9 cellular contexts compared by ENCODE assay signal in genomic region chr1:1014896-1015681, GRCh38. TPM values are rescaled to one million over a fixed set of nuclear protein-coding genes. Genes with fewer than 3 reads are reported as not detected.
DNase-seq lines count a peak whose midpoint lies in the region; ATAC-seq, FAIRE-seq and TF ChIP-seq lines count a peak whose summit lies in the region.
"Had no signal": no experiment of that assay in that cellular context is flagged by ENCODE, and none has a peak within 500 bp of the region (broad histone marks: within the 10 kb centered on the region; RNA-seq: fewer than 3 reads in every experiment).

No MANE protein-coding gene starts in this region.

- H3K9me3 Mint-ChIP-seq in neural crest cell = no peaks in the 10 kb centered on the region

- WGBS in K562 (ENCODE audit: insufficient coverage, low coverage, missing lambda C conversion rate) = 73% methylated on average over 18 of the region's 18 CpGs

- peaks cover 28% of the 10 kb centered on the region for H3K4me1 Mint-ChIP-seq in neural crest cell

- H3K4me3 ChIP-seq in K562 = no peak overlapping the region

- TF ChIP-seq CTCF in K562 (IDR thresholded peaks at IDR 0.05 in 2 of 3, conservative IDR thresholded peaks at IDR 0.05 in 1 of 3; ENCODE audit: insufficient read depth in 2 of 3, low read depth in 1 of 3, low read length in 3 of 3) = peak; percentile 33 to 49 (median 43); a peak in 2 of 6 replicates
- peak; percentile 48 for TF ChIP-seq CTCF in neural crest cell (conservative IDR thresholded peaks at IDR 0.05)

- no peak for TF ChIP-seq EP300 in K562 (IDR thresholded peaks at IDR 0.05; ENCODE audit: low read length)

- no peaks in the 10 kb centered on the region for H3K27me3 ChIP-seq in K562 (ENCODE audit: control insufficient read depth in 2 of 2, insufficient read depth in 2 of 2, low read length in 2 of 2)

- H3K27ac Mint-ChIP-seq in neural crest cell (ENCODE audit: unreplicated experiment) = peak overlapping the region; percentile 71

- no peaks in the 10 kb centered on the region for H3K9me1 ChIP-seq in K562 (ENCODE audit: control insufficient read depth, insufficient read depth, low read length)

- in situ Hi-C loops in K562 (cut with MboI) = no loop called here

- H3K27me3 Mint-ChIP-seq in neural crest cell (ENCODE audit: low read depth) = peaks cover 4% of the 10 kb centered on the region

- peaks cover 2% of the 10 kb centered on the region for H3K36me3 Mint-ChIP-seq in neural crest cell (ENCODE audit: low read depth)

- H3K27ac ChIP-seq in K562 (ENCODE audit: extremely low read depth, low read depth, low read length) = no peak overlapping the region
- H3K27ac ChIP-seq: neutrophil had no signal

- no TSS peak for BruUV-seq in K562 (replicated peaks; lab: Mats Ljungman, UMichigan)

- ATAC-seq in K562 = no peak
- ATAC-seq in HG03045 (IDR thresholded peaks at IDR 0.05; ENCODE audit: unreplicated experiment) = no peak
- no peak for ATAC-seq in GM19452 (IDR thresholded peaks at IDR 0.05; ENCODE audit: unreplicated experiment)
- ATAC-seq in HG02642 (IDR thresholded peaks at IDR 0.05; ENCODE audit: poor library complexity, unreplicated experiment) = no peak

- H3K79me2 ChIP-seq in K562 (ENCODE audit: control insufficient read depth, insufficient read depth, low read length) = peaks cover under 1% of the 10 kb centered on the region; the same call in 1 of the 3 replicates

- POLR2A ChIA-PET in K562 (lab: Yijun Ruan, JAX) = interaction anchor here (0.5 to 2.3 kb wide), 2 partner anchors 11 to 721 kb away, joined by 3 to 9 read pairs; no protein-coding TSS in a partner anchor

- peak overlapping the region in 1 of 2 experiments; percentile 31; a peak in 2 of 4 replicates for H3K9ac ChIP-seq in K562 (ENCODE audit: insufficient read depth in 1 of 2, low read depth in 2 of 2, low read length in 2 of 2)

- H3K9me3 ChIP-seq in K562 (replicated peaks; ENCODE audit: control insufficient read depth, insufficient read depth, low read depth, low read length) = no peaks in the 10 kb centered on the region
- H3K9me3 ChIP-seq: neutrophil had no signal

- intact Hi-C loops in K562 (cut with micrococcal nuclease) = no loop called here

- no peaks in the 10 kb centered on the region for H4K20me1 ChIP-seq in K562 (replicated peaks; ENCODE audit: control insufficient read depth, insufficient read depth, low read length)

- CTCF ChIA-PET in K562 (lab: Yijun Ruan, JAX; ENCODE audit: low intra/inter-chr PET ratio) = no interaction called here

- DNase-seq in D341Med (ENCODE audit: low spot score) (peak; percentile 55), HT-29 (ENCODE audit: low spot score) (peak; percentile 41), K562 (ENCODE audit: extremely low read depth in 1 of 4, low spot score in 3 of 4) (no peak), neural crest cell (ENCODE audit: low read depth, low spot score) (peak; percentile 38)
- DNase-seq in stimulated activated CD8-positive, alpha-beta memory T cell treated with anti-CD3 and anti-CD28 coated beads, Interleukin-4, amount 100 ng/mL, for 48 hours = no peak

- H3K4me3 Mint-ChIP-seq in neural crest cell = peak overlapping the region; percentile 83

- H3K36me3 ChIP-seq in K562 (ENCODE audit: control insufficient read depth, insufficient read depth, low read length) = no peaks in the 10 kb centered on the region
- H3K36me3 ChIP-seq: neutrophil had no signal

- peaks cover 12 to 41% of the 10 kb centered on the region in 2 experiments for H3K4me1 ChIP-seq in K562 (replicated peaks in 1 of 2; ENCODE audit: control insufficient read depth in 2 of 2, insufficient read depth in 2 of 2, low read length in 2 of 2)

- no peak for FAIRE-seq in K562 (lab: Jason Lieb, UNC)

- no peak for TF ChIP-seq POLR2A in K562 (conservative IDR thresholded peaks at IDR 0.05)

- H2AFZ ChIP-seq in K562 (ENCODE audit: low read depth, low read length) = no peak overlapping the region

- no peak overlapping the region for H3K4me2 ChIP-seq in K562 (ENCODE audit: insufficient read depth, low read length)

- peak in 1 of 2 experiments; percentile 51; a peak in 2 of 4 replicates for TF ChIP-seq RAD21 in K562 (CRISPR knock-in tag; conservative IDR thresholded peaks at IDR 0.05 in 1 of 2, IDR thresholded peaks at IDR 0.05 in 1 of 2)

RNA-seq across cellular contexts. Expression of gene ISG15, which starts 1.8 kb away (rescaled TPM):
- total RNA-seq in HT-29 (2014; rRNA removed; shearing (Covaris generic)) = 706 and 895 TPM in 2 replicates
- 2.7 and 7.4 TPM in 2 replicates for total RNA-seq in K562 (2011; cell fraction: chromatin; rRNA removed; ENCODE audit: low replicate concordance)
- total RNA-seq in K562 (2011; cell fraction: nucleolus; rRNA removed) = 13.3 and 15.0 TPM in 2 replicates
- 6.9 and 9.5 TPM in 2 replicates for total RNA-seq in K562 (2011; cell fraction: nucleoplasm; rRNA removed)
- total RNA-seq in K562 (2014; rRNA removed) (58.3 and 70.7 TPM in 2 replicates), K562 (2014; rRNA removed; fragmentation: Illumina TruSeq; extraction: Trizol) (0.40 and 0.54 TPM in 2 replicates), K562 (2015; rRNA removed; fragmentation: Illumina TruSeq; extraction: Trizol) (10.8 and 11.6 TPM in 2 replicates), K562 (2021) (31.1 and 32.5 TPM in 2 replicates), neural crest cell (17.4 and 22.3 TPM in 2 replicates)
- polyA plus RNA-seq in K562 (2011; rRNA removed) (14.5 and 15.7 TPM in 2 replicates), K562 (2014; fragmentation: Illumina TruSeq; extraction: Trizol) (2.6 and 12.8 TPM in 2 replicates), K562 (2014; fragmentation: Nextera tagmentation; extraction: Ambion mirVana) (10 to 100 TPM in 1 of 2 experiments, 1 to 10 TPM in 1; 7.2 to 12.2 TPM), K562 (2014; rRNA removed) (50.8 and 56.1 TPM in 2 replicates)
- polyA plus RNA-seq in K562 (2011; cell fraction: cytosol; rRNA removed) = 26.4 and 90.5 TPM in 2 replicates
- polyA plus RNA-seq in K562 (2011; cell fraction: nucleus; rRNA removed) = 11.7 and 19.4 TPM in 2 replicates
- 26.7 and 43.1 TPM in 2 replicates for polyA plus RNA-seq in K562 (2012)
- polyA minus RNA-seq in K562 (2011; rRNA and poly(A)+ RNA removed) = 1.9 and 3.6 TPM in 2 replicates
- polyA minus RNA-seq in K562 (2011; cell fraction: cytosol; rRNA and poly(A)+ RNA removed) = 6.9 and 7.5 TPM in 2 replicates
- 1.9 and 5.0 TPM in 2 replicates for polyA minus RNA-seq in K562 (2011; cell fraction: nucleus; rRNA and poly(A)+ RNA removed)

RNA-seq across cellular contexts. Expression of gene AGRN, which starts 4.8 kb away (rescaled TPM):
- total RNA-seq in HT-29 (2014; rRNA removed; shearing (Covaris generic)) = 683 and 894 TPM in 2 replicates
- 268 and 576 TPM in 2 replicates for total RNA-seq in K562 (2011; cell fraction: chromatin; rRNA removed; ENCODE audit: low replicate concordance)
- 387 and 414 TPM in 2 replicates for total RNA-seq in K562 (2011; cell fraction: nucleolus; rRNA removed)
- 326 and 377 TPM in 2 replicates for total RNA-seq in K562 (2011; cell fraction: nucleoplasm; rRNA removed)
- 29.5 and 37.2 TPM in 2 replicates for total RNA-seq in K562 (2014; rRNA removed)
- 4.5 and 4.9 TPM in 2 replicates for total RNA-seq in K562 (2014; rRNA removed; fragmentation: Illumina TruSeq; extraction: Trizol)
- 12.0 and 13.2 TPM in 2 replicates for total RNA-seq in K562 (2015; rRNA removed; fragmentation: Illumina TruSeq; extraction: Trizol)
- 89.7 and 111 TPM in 2 replicates for total RNA-seq in K562 (2021)
- polyA plus RNA-seq in K562 (2011; rRNA removed) = 18.1 and 39.0 TPM in 2 replicates
- polyA plus RNA-seq in K562 (2011; cell fraction: cytosol; rRNA removed) = 28.0 and 43.3 TPM in 2 replicates
- 483 and 499 TPM in 2 replicates for polyA plus RNA-seq in K562 (2011; cell fraction: nucleus; rRNA removed)
- polyA plus RNA-seq in K562 (2012) = 66.2 and 73.2 TPM in 2 replicates
- 19.2 and 34.8 TPM in 2 replicates for polyA plus RNA-seq in K562 (2014; fragmentation: Illumina TruSeq; extraction: Trizol)
- polyA plus RNA-seq in K562 (2014; fragmentation: Nextera tagmentation; extraction: Ambion mirVana) = under 1 TPM; 0.04 to 0.06 TPM
- 49.3 and 67.7 TPM in 2 replicates for polyA plus RNA-seq in K562 (2014; rRNA removed)
- polyA minus RNA-seq in K562 (2011; rRNA and poly(A)+ RNA removed) = 12.6 and 21.4 TPM in 2 replicates
- 33.4 and 47.6 TPM in 2 replicates for polyA minus RNA-seq in K562 (2011; cell fraction: cytosol; rRNA and poly(A)+ RNA removed)
- 68.5 and 80.0 TPM in 2 replicates for polyA minus RNA-seq in K562 (2011; cell fraction: nucleus; rRNA and poly(A)+ RNA removed)
- total RNA-seq in neural crest cell = 192 and 203 TPM in 2 replicates

RNA-seq across cellular contexts. Expression of gene HES4, which starts 15.2 kb away (rescaled TPM):
- 110 and 139 TPM in 2 replicates for total RNA-seq in HT-29 (2014; rRNA removed; shearing (Covaris generic))
- total RNA-seq in K562 (2011; cell fraction: chromatin; rRNA removed; ENCODE audit: low replicate concordance) = 5.7 and 23.9 TPM in 2 replicates
- total RNA-seq in K562 (2011; cell fraction: nucleolus; rRNA removed) = 54.5 and 57.7 TPM in 2 replicates
- 14.9 and 19.0 TPM in 2 replicates for total RNA-seq in K562 (2011; cell fraction: nucleoplasm; rRNA removed)
- total RNA-seq in K562 (2014; rRNA removed) (41.4 and 49.2 TPM in 2 replicates), K562 (2014; rRNA removed; fragmentation: Illumina TruSeq; extraction: Trizol) (0.25 TPM in 1 of 2 replicates, not detected in the other), K562 (2015; rRNA removed; fragmentation: Illumina TruSeq; extraction: Trizol) (1.9 TPM in 2 replicates), K562 (2021) (40.5 and 44.3 TPM in 2 replicates), neural crest cell (35.7 and 38.0 TPM in 2 replicates)
- polyA plus RNA-seq in K562 (2011; rRNA removed) (5.3 and 10.4 TPM in 2 replicates), K562 (2014; fragmentation: Illumina TruSeq; extraction: Trizol) (0.21 and 0.61 TPM in 2 replicates), K562 (2014; fragmentation: Nextera tagmentation; extraction: Ambion mirVana) (not detected), K562 (2014; rRNA removed) (33.7 and 43.7 TPM in 2 replicates)
- 18.6 and 66.9 TPM in 2 replicates for polyA plus RNA-seq in K562 (2011; cell fraction: cytosol; rRNA removed)
- polyA plus RNA-seq in K562 (2011; cell fraction: nucleus; rRNA removed) = 86.7 and 173 TPM in 2 replicates
- 8.3 and 15.7 TPM in 2 replicates for polyA plus RNA-seq in K562 (2012)
- polyA minus RNA-seq in K562 (2011; rRNA and poly(A)+ RNA removed) = 0.21 TPM in 1 of 2 replicates, not detected in the other
- polyA minus RNA-seq in K562 (2011; cell fraction: cytosol; rRNA and poly(A)+ RNA removed) = 3.6 and 11.6 TPM in 2 replicates
- polyA minus RNA-seq in K562 (2011; cell fraction: nucleus; rRNA and poly(A)+ RNA removed) = 7.2 and 11.6 TPM in 2 replicates

RNA-seq across cellular contexts. Expression of gene PERM1, which starts 33.2 kb away (rescaled TPM):
- total RNA-seq in HT-29 (2014; rRNA removed; shearing (Covaris generic)) = 0.03 TPM in 1 of 2 replicates, not detected in the other
- total RNA-seq in K562 (2011; cell fraction: chromatin; rRNA removed; ENCODE audit: low replicate concordance) = 0.30 and 1.0 TPM in 2 replicates
- 0.39 and 0.67 TPM in 2 replicates for total RNA-seq in K562 (2011; cell fraction: nucleolus; rRNA removed)
- 0.23 and 0.29 TPM in 2 replicates for total RNA-seq in K562 (2011; cell fraction: nucleoplasm; rRNA removed)
- total RNA-seq in K562 (2014; rRNA removed) = not detected in 2 replicates
- total RNA-seq in K562 (2014; rRNA removed; fragmentation: Illumina TruSeq; extraction: Trizol) = not detected in 2 replicates
- not detected in 2 replicates for total RNA-seq in K562 (2015; rRNA removed; fragmentation: Illumina TruSeq; extraction: Trizol)
- total RNA-seq in K562 (2021) = not detected in 2 replicates
- polyA plus RNA-seq in K562 (2011; rRNA removed) = 0.04 TPM in 1 of 2 replicates, not detected in the other
- 0.06 TPM in 1 of 2 replicates, not detected in the other for polyA plus RNA-seq in K562 (2011; cell fraction: cytosol; rRNA removed)
- 0.18 and 0.25 TPM in 2 replicates for polyA plus RNA-seq in K562 (2011; cell fraction: nucleus; rRNA removed)
- 0.46 and 0.48 TPM in 2 replicates for polyA plus RNA-seq in K562 (2012)
- not detected in 2 replicates for polyA plus RNA-seq in K562 (2014; fragmentation: Illumina TruSeq; extraction: Trizol)
- not detected for polyA plus RNA-seq in K562 (2014; fragmentation: Nextera tagmentation; extraction: Ambion mirVana)
- not detected in 2 replicates for polyA plus RNA-seq in K562 (2014; rRNA removed)
- not detected in 2 replicates for polyA minus RNA-seq in K562 (2011; rRNA and poly(A)+ RNA removed)
- polyA minus RNA-seq in K562 (2011; cell fraction: cytosol; rRNA and poly(A)+ RNA removed) = not detected in 2 replicates
- 0.33 TPM in 1 of 2 replicates, not detected in the other for polyA minus RNA-seq in K562 (2011; cell fraction: nucleus; rRNA and poly(A)+ RNA removed)
- 0.11 TPM in 1 of 2 replicates, not detected in the other for total RNA-seq in neural crest cell

RNA-seq across cellular contexts. Expression of gene PLEKHN1, which starts 48.8 kb away (rescaled TPM):
- total RNA-seq in HT-29 (2014; rRNA removed; shearing (Covaris generic)) = 2.4 and 9.3 TPM in 2 replicates
- 0.99 and 3.5 TPM in 2 replicates for total RNA-seq in K562 (2011; cell fraction: chromatin; rRNA removed; ENCODE audit: low replicate concordance)
- total RNA-seq in K562 (2011; cell fraction: nucleolus; rRNA removed) = 1.2 and 2.6 TPM in 2 replicates
- 0.88 and 1.6 TPM in 2 replicates for total RNA-seq in K562 (2011; cell fraction: nucleoplasm; rRNA removed)
- 0.09 and 0.69 TPM in 2 replicates for total RNA-seq in K562 (2014; rRNA removed)
- 0.07 TPM in 1 of 2 replicates, not detected in the other for total RNA-seq in K562 (2014; rRNA removed; fragmentation: Illumina TruSeq; extraction: Trizol)
- 0.11 and 0.18 TPM in 2 replicates for total RNA-seq in K562 (2015; rRNA removed; fragmentation: Illumina TruSeq; extraction: Trizol)
- 1.2 and 1.5 TPM in 2 replicates for total RNA-seq in K562 (2021)
- 0.13 and 0.34 TPM in 2 replicates for polyA plus RNA-seq in K562 (2011; rRNA removed)
- 0.12 and 0.37 TPM in 2 replicates for polyA plus RNA-seq in K562 (2011; cell fraction: cytosol; rRNA removed)
- polyA plus RNA-seq in K562 (2011; cell fraction: nucleus; rRNA removed) = 2.6 and 3.6 TPM in 2 replicates
- polyA plus RNA-seq in K562 (2012) = 0.47 and 1.4 TPM in 2 replicates
- 0.13 and 0.69 TPM in 2 replicates for polyA plus RNA-seq in K562 (2014; fragmentation: Illumina TruSeq; extraction: Trizol)
- polyA plus RNA-seq in K562 (2014; fragmentation: Nextera tagmentation; extraction: Ambion mirVana) = not detected
- polyA plus RNA-seq in K562 (2014; rRNA removed) = 0.52 and 0.80 TPM in 2 replicates
- not detected in 2 replicates for polyA minus RNA-seq in K562 (2011; rRNA and poly(A)+ RNA removed)
- polyA minus RNA-seq in K562 (2011; cell fraction: cytosol; rRNA and poly(A)+ RNA removed) = 0.55 TPM in 1 of 2 replicates, not detected in the other
- polyA minus RNA-seq in K562 (2011; cell fraction: nucleus; rRNA and poly(A)+ RNA removed) = 1.3 and 1.8 TPM in 2 replicates
- not detected in 2 replicates for total RNA-seq in neural crest cell

Comparison
In these comparisons a context has a peak if more than half of its experiments do, and no peak if none do; other contexts are left out.
1. DNase-seq: peak in D341Med (single experiment), HT-29 (single experiment) and neural crest cell (single experiment); none in K562 (0 of 4) and stimulated activated CD8-positive, alpha-beta memory T cell treated with anti-CD3 and anti-CD28 coated beads, Interleukin-4, amount 100 ng/mL, for 48 hours (single experiment).